ENCODE assay signal across 1 cellular context in the genomic region with DNA sequence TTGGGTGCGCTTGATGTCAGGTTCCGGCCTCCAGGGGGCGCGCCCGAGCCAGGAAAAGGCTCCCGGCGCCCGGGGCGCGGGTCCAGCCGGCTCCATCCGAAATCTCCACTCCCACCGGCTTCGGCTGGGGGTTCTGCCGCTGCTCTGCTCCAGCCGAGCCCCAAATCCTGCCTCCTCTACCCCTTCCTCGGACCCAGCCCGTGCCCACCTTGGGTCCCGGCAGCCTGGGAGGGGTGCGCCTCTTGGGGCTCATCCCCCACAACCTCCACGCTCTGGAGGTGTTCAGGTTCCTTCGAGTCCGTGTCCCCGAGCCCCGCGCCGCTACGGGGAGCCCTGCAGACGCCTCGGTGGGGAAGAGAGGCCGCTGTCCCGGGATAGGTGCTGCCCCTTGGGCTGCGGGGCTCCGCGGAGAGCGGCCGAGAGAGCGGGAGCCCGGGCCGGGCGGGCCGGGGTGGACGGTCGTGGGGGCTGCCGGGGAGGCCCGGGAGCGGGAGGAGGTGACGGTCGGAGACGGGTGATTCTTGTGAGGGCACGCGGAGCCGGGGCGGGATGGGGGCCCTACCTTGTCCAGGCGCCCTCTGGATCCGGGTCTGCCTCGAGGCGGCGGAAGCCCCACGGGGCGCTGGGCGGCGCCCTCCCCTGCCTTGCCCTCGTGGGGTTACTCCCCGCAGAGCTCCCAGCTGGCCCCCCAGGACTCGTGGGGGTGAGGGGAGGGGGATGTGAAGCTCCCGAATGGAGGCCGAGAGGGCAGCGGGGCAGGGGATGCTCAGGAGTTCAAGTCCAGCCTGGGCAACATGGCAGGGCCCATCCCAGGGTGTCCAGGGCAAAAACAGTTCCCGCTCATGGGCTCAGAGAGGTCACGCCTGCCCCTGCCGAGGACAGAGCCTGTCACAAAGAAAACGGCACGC.
TF ChIP-seq lines count a peak whose summit lies in the region.

No MANE protein-coding gene starts in this region.

TF ChIP-seq in GM12878, 131 proteins besides CTCF, POLR2A, EP300 and RAD21 (continues in another document):
- TF ChIP-seq, protein P1, sequence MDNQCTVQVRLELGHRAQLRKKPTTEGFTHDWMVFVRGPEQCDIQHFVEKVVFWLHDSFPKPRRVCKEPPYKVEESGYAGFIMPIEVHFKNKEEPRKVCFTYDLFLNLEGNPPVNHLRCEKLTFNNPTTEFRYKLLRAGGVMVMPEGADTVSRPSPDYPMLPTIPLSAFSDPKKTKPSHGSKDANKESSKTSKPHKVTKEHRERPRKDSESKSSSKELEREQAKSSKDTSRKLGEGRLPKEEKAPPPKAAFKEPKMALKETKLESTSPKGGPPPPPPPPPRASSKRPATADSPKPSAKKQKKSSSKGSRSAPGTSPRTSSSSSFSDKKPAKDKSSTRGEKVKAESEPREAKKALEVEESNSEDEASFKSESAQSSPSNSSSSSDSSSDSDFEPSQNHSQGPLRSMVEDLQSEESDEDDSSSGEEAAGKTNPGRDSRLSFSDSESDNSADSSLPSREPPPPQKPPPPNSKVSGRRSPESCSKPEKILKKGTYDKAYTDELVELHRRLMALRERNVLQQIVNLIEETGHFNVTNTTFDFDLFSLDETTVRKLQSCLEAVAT (IDR thresholded peaks at IDR 0.05) = 0 out of 2 replicates have a peak, but pooled peaks have one; percentile 7
- no peak for TF ChIP-seq BACH1 (IDR thresholded peaks at IDR 0.05; ENCODE audit: borderline replicate concordance)
- TF ChIP-seq SUPT20H (IDR thresholded peaks at IDR 0.05; ENCODE audit: borderline replicate concordance, control insufficient read depth, low read depth, low read length) = no peak
- TF ChIP-seq SMAD5 (IDR thresholded peaks at IDR 0.05; ENCODE audit: low read depth) = no peak
- no peak for TF ChIP-seq CHD4 (IDR thresholded peaks at IDR 0.05)
- no peak for TF ChIP-seq ZNF24 (IDR thresholded peaks at IDR 0.05)
- peak; percentile 74 for TF ChIP-seq IKZF1 (conservative IDR thresholded peaks at IDR 0.05)
- peak; percentile 45 to 47; a peak in 3 of 4 replicates for TF ChIP-seq IKZF2 (IDR thresholded peaks at IDR 0.05)
- TF ChIP-seq JUNB (IDR thresholded peaks at IDR 0.05) = no peak
- no peak for TF ChIP-seq BMI1 (IDR thresholded peaks at IDR 0.05; ENCODE audit: borderline replicate concordance)
- 0 out of 4 replicates have a peak, but pooled peaks of 1 of the 2 experiments have one; percentile 8 for TF ChIP-seq SRF (IDR thresholded peaks at IDR 0.05; ENCODE audit: low read depth in 2 of 2, low read length in 2 of 2)
- TF ChIP-seq NR2C2 (IDR thresholded peaks at IDR 0.05; ENCODE audit: borderline replicate concordance, control insufficient read depth, insufficient read length, low read depth) = no peak
- no peak for TF ChIP-seq TBL1XR1 (IDR thresholded peaks at IDR 0.05; ENCODE audit: low read depth, low read length)
- no peak for TF ChIP-seq BRCA1 (IDR thresholded peaks at IDR 0.05; ENCODE audit: low read depth, low read length)
- TF ChIP-seq EED (IDR thresholded peaks at IDR 0.05; ENCODE audit: low read depth) = peak; percentile 47
- no peak for TF ChIP-seq RCOR1 (conservative IDR thresholded peaks at IDR 0.05; ENCODE audit: low read depth, low read length)
- TF ChIP-seq RBBP5 (conservative IDR thresholded peaks at IDR 0.05) = no peak
- peak; percentile 69; the same call in 1 of the 2 replicates for TF ChIP-seq DPF2 (IDR thresholded peaks at IDR 0.05)
- TF ChIP-seq, protein P2, sequence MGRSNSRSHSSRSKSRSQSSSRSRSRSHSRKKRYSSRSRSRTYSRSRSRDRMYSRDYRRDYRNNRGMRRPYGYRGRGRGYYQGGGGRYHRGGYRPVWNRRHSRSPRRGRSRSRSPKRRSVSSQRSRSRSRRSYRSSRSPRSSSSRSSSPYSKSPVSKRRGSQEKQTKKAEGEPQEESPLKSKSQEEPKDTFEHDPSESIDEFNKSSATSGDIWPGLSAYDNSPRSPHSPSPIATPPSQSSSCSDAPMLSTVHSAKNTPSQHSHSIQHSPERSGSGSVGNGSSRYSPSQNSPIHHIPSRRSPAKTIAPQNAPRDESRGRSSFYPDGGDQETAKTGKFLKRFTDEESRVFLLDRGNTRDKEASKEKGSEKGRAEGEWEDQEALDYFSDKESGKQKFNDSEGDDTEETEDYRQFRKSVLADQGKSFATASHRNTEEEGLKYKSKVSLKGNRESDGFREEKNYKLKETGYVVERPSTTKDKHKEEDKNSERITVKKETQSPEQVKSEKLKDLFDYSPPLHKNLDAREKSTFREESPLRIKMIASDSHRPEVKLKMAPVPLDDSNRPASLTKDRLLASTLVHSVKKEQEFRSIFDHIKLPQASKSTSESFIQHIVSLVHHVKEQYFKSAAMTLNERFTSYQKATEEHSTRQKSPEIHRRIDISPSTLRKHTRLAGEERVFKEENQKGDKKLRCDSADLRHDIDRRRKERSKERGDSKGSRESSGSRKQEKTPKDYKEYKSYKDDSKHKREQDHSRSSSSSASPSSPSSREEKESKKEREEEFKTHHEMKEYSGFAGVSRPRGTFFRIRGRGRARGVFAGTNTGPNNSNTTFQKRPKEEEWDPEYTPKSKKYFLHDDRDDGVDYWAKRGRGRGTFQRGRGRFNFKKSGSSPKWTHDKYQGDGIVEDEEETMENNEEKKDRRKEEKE (IDR thresholded peaks at IDR 0.05) = no peak
- TF ChIP-seq, protein P3, sequence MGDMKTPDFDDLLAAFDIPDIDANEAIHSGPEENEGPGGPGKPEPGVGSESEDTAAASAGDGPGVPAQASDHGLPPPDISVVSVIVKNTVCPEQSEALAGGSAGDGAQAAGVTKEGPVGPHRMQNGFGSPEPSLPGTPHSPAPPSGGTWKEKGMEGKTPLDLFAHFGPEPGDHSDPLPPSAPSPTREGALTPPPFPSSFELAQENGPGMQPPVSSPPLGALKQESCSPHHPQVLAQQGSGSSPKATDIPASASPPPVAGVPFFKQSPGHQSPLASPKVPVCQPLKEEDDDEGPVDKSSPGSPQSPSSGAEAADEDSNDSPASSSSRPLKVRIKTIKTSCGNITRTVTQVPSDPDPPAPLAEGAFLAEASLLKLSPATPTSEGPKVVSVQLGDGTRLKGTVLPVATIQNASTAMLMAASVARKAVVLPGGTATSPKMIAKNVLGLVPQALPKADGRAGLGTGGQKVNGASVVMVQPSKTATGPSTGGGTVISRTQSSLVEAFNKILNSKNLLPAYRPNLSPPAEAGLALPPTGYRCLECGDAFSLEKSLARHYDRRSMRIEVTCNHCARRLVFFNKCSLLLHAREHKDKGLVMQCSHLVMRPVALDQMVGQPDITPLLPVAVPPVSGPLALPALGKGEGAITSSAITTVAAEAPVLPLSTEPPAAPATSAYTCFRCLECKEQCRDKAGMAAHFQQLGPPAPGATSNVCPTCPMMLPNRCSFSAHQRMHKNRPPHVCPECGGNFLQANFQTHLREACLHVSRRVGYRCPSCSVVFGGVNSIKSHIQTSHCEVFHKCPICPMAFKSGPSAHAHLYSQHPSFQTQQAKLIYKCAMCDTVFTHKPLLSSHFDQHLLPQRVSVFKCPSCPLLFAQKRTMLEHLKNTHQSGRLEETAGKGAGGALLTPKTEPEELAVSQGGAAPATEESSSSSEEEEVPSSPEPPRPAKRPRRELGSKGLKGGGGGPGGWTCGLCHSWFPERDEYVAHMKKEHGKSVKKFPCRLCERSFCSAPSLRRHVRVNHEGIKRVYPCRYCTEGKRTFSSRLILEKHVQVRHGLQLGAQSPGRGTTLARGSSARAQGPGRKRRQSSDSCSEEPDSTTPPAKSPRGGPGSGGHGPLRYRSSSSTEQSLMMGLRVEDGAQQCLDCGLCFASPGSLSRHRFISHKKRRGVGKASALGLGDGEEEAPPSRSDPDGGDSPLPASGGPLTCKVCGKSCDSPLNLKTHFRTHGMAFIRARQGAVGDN (IDR thresholded peaks at IDR 0.05) = 0 out of 2 replicates have a peak, but pooled peaks have one; percentile 32
- TF ChIP-seq YBX1 (IDR thresholded peaks at IDR 0.05) = no peak
- TF ChIP-seq, protein P4, sequence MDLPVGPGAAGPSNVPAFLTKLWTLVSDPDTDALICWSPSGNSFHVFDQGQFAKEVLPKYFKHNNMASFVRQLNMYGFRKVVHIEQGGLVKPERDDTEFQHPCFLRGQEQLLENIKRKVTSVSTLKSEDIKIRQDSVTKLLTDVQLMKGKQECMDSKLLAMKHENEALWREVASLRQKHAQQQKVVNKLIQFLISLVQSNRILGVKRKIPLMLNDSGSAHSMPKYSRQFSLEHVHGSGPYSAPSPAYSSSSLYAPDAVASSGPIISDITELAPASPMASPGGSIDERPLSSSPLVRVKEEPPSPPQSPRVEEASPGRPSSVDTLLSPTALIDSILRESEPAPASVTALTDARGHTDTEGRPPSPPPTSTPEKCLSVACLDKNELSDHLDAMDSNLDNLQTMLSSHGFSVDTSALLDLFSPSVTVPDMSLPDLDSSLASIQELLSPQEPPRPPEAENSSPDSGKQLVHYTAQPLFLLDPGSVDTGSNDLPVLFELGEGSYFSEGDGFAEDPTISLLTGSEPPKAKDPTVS (IDR thresholded peaks at IDR 0.05; ENCODE audit: low read depth, low read length) = no peak
- TF ChIP-seq KLF5 (IDR thresholded peaks at IDR 0.05; ENCODE audit: partially characterized antibody) = no peak
- peak; percentile 63 for TF ChIP-seq GATAD2B (conservative IDR thresholded peaks at IDR 0.05; ENCODE audit: low read depth)
- no peak for TF ChIP-seq PAX5 (IDR thresholded peaks at IDR 0.05; ENCODE audit: borderline replicate concordance, low read depth, low read length)
- peak; percentile 69 for TF ChIP-seq YY1 (IDR thresholded peaks at IDR 0.05; ENCODE audit: low read depth, low read length)
- TF ChIP-seq, protein P5, sequence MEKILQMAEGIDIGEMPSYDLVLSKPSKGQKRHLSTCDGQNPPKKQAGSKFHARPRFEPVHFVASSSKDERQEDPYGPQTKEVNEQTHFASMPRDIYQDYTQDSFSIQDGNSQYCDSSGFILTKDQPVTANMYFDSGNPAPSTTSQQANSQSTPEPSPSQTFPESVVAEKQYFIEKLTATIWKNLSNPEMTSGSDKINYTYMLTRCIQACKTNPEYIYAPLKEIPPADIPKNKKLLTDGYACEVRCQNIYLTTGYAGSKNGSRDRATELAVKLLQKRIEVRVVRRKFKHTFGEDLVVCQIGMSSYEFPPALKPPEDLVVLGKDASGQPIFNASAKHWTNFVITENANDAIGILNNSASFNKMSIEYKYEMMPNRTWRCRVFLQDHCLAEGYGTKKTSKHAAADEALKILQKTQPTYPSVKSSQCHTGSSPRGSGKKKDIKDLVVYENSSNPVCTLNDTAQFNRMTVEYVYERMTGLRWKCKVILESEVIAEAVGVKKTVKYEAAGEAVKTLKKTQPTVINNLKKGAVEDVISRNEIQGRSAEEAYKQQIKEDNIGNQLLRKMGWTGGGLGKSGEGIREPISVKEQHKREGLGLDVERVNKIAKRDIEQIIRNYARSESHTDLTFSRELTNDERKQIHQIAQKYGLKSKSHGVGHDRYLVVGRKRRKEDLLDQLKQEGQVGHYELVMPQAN (conservative IDR thresholded peaks at IDR 0.05) = no peak
- TF ChIP-seq RB1 (IDR thresholded peaks at IDR 0.05; ENCODE audit: borderline replicate concordance) = peak; percentile 52; the same call in 1 of the 2 replicates
- TF ChIP-seq TCF3 (IDR thresholded peaks at IDR 0.05; ENCODE audit: borderline replicate concordance, insufficient read depth, low read depth, low read length) = no peak
- TF ChIP-seq SMC3 (IDR thresholded peaks at IDR 0.05; ENCODE audit: borderline replicate concordance, low read length) = peak; percentile 74; the same call in 1 of the 2 replicates
- no peak for TF ChIP-seq SIX5 (IDR thresholded peaks at IDR 0.05; ENCODE audit: low read depth, low read length, severe bottlenecking)
- TF ChIP-seq, protein P6, sequence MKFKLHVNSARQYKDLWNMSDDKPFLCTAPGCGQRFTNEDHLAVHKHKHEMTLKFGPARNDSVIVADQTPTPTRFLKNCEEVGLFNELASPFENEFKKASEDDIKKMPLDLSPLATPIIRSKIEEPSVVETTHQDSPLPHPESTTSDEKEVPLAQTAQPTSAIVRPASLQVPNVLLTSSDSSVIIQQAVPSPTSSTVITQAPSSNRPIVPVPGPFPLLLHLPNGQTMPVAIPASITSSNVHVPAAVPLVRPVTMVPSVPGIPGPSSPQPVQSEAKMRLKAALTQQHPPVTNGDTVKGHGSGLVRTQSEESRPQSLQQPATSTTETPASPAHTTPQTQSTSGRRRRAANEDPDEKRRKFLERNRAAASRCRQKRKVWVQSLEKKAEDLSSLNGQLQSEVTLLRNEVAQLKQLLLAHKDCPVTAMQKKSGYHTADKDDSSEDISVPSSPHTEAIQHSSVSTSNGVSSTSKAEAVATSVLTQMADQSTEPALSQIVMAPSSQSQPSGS (IDR thresholded peaks at IDR 0.05; ENCODE audit: low read length) = no peak
- no peak for TF ChIP-seq CREB1 (IDR thresholded peaks at IDR 0.05; ENCODE audit: low read depth)
- TF ChIP-seq, protein P7, sequence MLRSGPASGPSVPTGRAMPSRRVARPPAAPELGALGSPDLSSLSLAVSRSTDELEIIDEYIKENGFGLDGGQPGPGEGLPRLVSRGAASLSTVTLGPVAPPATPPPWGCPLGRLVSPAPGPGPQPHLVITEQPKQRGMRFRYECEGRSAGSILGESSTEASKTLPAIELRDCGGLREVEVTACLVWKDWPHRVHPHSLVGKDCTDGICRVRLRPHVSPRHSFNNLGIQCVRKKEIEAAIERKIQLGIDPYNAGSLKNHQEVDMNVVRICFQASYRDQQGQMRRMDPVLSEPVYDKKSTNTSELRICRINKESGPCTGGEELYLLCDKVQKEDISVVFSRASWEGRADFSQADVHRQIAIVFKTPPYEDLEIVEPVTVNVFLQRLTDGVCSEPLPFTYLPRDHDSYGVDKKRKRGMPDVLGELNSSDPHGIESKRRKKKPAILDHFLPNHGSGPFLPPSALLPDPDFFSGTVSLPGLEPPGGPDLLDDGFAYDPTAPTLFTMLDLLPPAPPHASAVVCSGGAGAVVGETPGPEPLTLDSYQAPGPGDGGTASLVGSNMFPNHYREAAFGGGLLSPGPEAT (IDR thresholded peaks at IDR 0.05; ENCODE audit: low read depth) = no peak
- 0 out of 2 replicates have a peak, but pooled peaks have one; percentile 29 for TF ChIP-seq TCF12 (IDR thresholded peaks at IDR 0.05; ENCODE audit: low read depth, low read length)
- TF ChIP-seq ZSCAN29 (IDR thresholded peaks at IDR 0.05) = peak; percentile 69; the same call in 1 of the 2 replicates
